In the genomic region with DNA sequence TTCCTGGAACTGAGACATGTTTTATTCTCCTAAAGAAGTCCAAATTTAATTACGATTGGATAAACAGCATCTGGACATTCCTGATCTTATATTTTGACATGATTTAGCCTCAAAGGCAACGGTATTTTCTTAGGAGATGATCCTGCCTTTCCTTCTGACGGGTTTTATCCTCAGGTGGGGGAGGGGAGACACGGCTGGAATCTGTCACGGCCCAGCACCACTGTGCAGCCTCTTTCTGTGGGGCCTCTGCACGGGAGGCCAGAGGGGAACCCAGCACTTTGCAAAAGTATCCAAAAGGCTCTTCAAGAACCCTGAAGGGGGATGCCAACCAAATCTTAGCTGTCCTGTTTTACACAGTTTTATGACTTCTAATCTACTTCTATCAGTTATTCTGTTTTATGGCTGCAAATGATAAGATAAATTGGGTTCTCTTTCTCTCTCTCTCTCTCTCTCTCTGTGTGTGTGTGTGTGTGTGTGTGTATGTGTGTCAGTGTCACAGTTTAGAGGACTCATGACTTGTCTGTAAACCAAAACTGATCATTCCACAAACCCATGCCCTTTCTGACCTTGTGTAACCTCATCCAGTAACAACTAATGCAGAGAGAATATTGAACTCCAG, we compare ENCODE assay signal across 26 cellular contexts.
DNase-seq lines count a peak whose midpoint lies in the region; ATAC-seq, FAIRE-seq and TF ChIP-seq lines count a peak whose summit lies in the region.
"Had no signal": no experiment of that assay in that cellular context is flagged by ENCODE, and none has a peak within 500 bp of the region (broad histone marks: within the 10 kb centered on the region; RNA-seq: fewer than 3 reads in every experiment).

No MANE protein-coding gene starts in this region.

- no peak overlapping the region for H2AFZ ChIP-seq in SK-N-SH (ENCODE audit: low read depth)

- no peaks in the 10 kb centered on the region for H3K79me2 ChIP-seq in SK-N-SH (ENCODE audit: insufficient read depth)

- H3K9me3 ChIP-seq in HEK293 (ENCODE audit: control insufficient read depth, insufficient read depth, low read depth, low read length) (no peaks in the 10 kb centered on the region), WERI-Rb-1 (ENCODE audit: severe bottlenecking) (no peaks in the 10 kb centered on the region), small intestine (ENCODE audit: control insufficient read depth, low read depth) (peaks cover 2% of the 10 kb centered on the region), SK-N-SH (no peaks in the 10 kb centered on the region)
- H3K9me3 ChIP-seq: SJCRH30 had no signal

- no peaks in the 10 kb centered on the region for H3F3A ChIP-seq in SK-N-SH (replicated peaks; ENCODE audit: insufficient read depth)

- FAIRE-seq in small intestine (lab: Jason Lieb, UNC) = no peak
- FAIRE-seq: HTR-8/SVneo, RCC 7860 had no signal

- H3K9me3 Mint-ChIP-seq in mesothelial cell of epicardium = no peaks in the 10 kb centered on the region
- H3K9me3 Mint-ChIP-seq: CD8-positive, alpha-beta memory T cell; H9 had no signal

- H3K4me3 ChIP-seq in HEK293 (ENCODE audit: low read depth, low read length) = no peak overlapping the region
- H3K4me3 ChIP-seq in WERI-Rb-1 (ENCODE audit: low read depth, low read length) = no peak overlapping the region
- no peak overlapping the region for H3K4me3 ChIP-seq in small intestine (ENCODE audit: low read depth in 1 of 2, low read length in 2 of 2)
- H3K4me3 ChIP-seq in SK-N-SH (ENCODE audit: low read depth in 2 of 2, low read length in 1 of 2) = no peak overlapping the region
- H3K4me3 ChIP-seq: SJCRH30 had no signal

- no peaks in the 10 kb centered on the region for H3K36me3 ChIP-seq in HEK293 (ENCODE audit: control insufficient read depth in 2 of 2, insufficient read depth in 1 of 2, low read length in 2 of 2)
- H3K36me3 ChIP-seq in WERI-Rb-1 = no peaks in the 10 kb centered on the region
- no peaks in the 10 kb centered on the region for H3K36me3 ChIP-seq in small intestine (ENCODE audit: control insufficient read depth in 2 of 2, insufficient read depth in 2 of 2, low read length in 2 of 2)
- H3K36me3 ChIP-seq in SK-N-SH (replicated peaks in 1 of 2; ENCODE audit: control insufficient read depth in 1 of 2, insufficient read depth in 2 of 2, low read length in 1 of 2) = no peaks in the 10 kb centered on the region
- H3K36me3 ChIP-seq: SJCRH30 had no signal

- H3K27ac Mint-ChIP-seq in mesothelial cell of epicardium = peak overlapping the region; percentile 59
- H3K27ac Mint-ChIP-seq: CD8-positive, alpha-beta memory T cell; H9 had no signal

- H3K4me1 ChIP-seq in HEK293 (ENCODE audit: control insufficient read depth, insufficient read depth, low read length) (no peaks in the 10 kb centered on the region), small intestine (ENCODE audit: control insufficient read depth in 2 of 2, insufficient read depth in 1 of 2, low read depth in 1 of 2, low read length in 1 of 2) (no peaks in the 10 kb centered on the region), SK-N-SH (ENCODE audit: control insufficient read depth in 1 of 2, insufficient read depth in 2 of 2, low read depth in 1 of 2, low read length in 1 of 2) (peaks cover 0 to 15% of the 10 kb centered on the region in 2 experiments; a peak in 1 of 4 replicates), foreskin keratinocyte (no peaks in the 10 kb centered on the region)
- H3K4me1 ChIP-seq: SJCRH30 had no signal

- H3K27me3 ChIP-seq in WERI-Rb-1 (ENCODE audit: insufficient read depth, low read depth, severe bottlenecking) (no peaks in the 10 kb centered on the region), small intestine (ENCODE audit: control insufficient read depth in 2 of 2, insufficient read depth in 2 of 2, low read length in 2 of 2) (peaks cover 0 to 3% of the 10 kb centered on the region in 2 donors), SK-N-SH (ENCODE audit: insufficient read depth) (no peaks in the 10 kb centered on the region), foreskin keratinocyte (no peaks in the 10 kb centered on the region)
- H3K27me3 ChIP-seq: SJCRH30 had no signal

- H3K27ac ChIP-seq in HEK293 (ENCODE audit: extremely low read depth, low read depth, low read length) = no peak overlapping the region
- no peak overlapping the region for H3K27ac ChIP-seq in WERI-Rb-1
- H3K27ac ChIP-seq in small intestine (ENCODE audit: low read depth in 1 of 2, low read length in 1 of 2) = no peak overlapping the region
- H3K27ac ChIP-seq in SK-N-SH (ENCODE audit: low read depth in 2 of 2, low read length in 1 of 2) = no peak overlapping the region
- no peak overlapping the region for H3K27ac ChIP-seq in foreskin keratinocyte
- H3K27ac ChIP-seq: C4-2B, KMS-11, SJCRH30 had no signal

- H3K36me3 Mint-ChIP-seq in mesothelial cell of epicardium = no peaks in the 10 kb centered on the region
- H3K36me3 Mint-ChIP-seq: CD8-positive, alpha-beta memory T cell had no signal

- H3K27me3 Mint-ChIP-seq in mesothelial cell of epicardium (ENCODE audit: low read depth) = peaks cover 13% of the 10 kb centered on the region

- no peaks in the 10 kb centered on the region for H3K9me2 ChIP-seq in SK-N-SH

- DNase-seq in WERI-Rb-1 = peak; percentile 59
- DNase-seq in mesothelial cell of epicardium (ENCODE audit: low spot score in 2 of 2, unreplicated experiment in 2 of 2) = no peak
- peak; percentile 29 for DNase-seq in small intestine
- DNase-seq in middle frontal gyrus (ENCODE audit: extremely low spot score, low spot score) = no peak
- no peak for DNase-seq in SK-N-SH
- DNase-seq in foreskin keratinocyte = no peak
- DNase-seq: AML-193; Calu3; CD8-positive, alpha-beta memory T cell; DMS153; GDM1; H9; IMR-90; NCI-H1105; NCI-H146; NCI-H2029 treated with DMSO at 0.1 percent for 48 hours; NCI-H226; NCI-H510A treated with DMSO at 0.1 percent for 48 hours; NCI-H748 treated with DMSO at 0.1 percent for 48 hours; SJCRH30 had no signal

- TF ChIP-seq EP300 in SK-N-SH (IDR thresholded peaks at IDR 0.05; ENCODE audit: borderline replicate concordance in 1 of 2, low read depth in 1 of 2, low read length in 1 of 2) = no peak

- POLR2A ChIA-PET in HEK293 (lab: Yijun Ruan, JAX) (no interaction called here), SK-N-SH (lab: Yijun Ruan, JAX) (no interaction called here)

- no peak overlapping the region for H3K4me2 ChIP-seq in SK-N-SH
- H3K4me2 ChIP-seq: KMS-11 had no signal

- H3K4me3 Mint-ChIP-seq in mesothelial cell of epicardium = no peak overlapping the region
- H3K4me3 Mint-ChIP-seq: CD8-positive, alpha-beta memory T cell; H9 had no signal

- TF ChIP-seq CTCF in HEK293 (tag by site-specific recombination; IDR thresholded peaks at IDR 0.05) (no peak), WERI-Rb-1 (IDR thresholded peaks at IDR 0.05; ENCODE audit: low read depth, low read length) (no peak), mesothelial cell of epicardium (IDR thresholded peaks at IDR 0.05; ENCODE audit: unreplicated experiment) (no peak), SK-N-SH (IDR thresholded peaks at IDR 0.05) (no peak), foreskin keratinocyte (conservative IDR thresholded peaks at IDR 0.05) (no peak)

- H3K9ac ChIP-seq in SK-N-SH = no peak overlapping the region
- H3K9ac ChIP-seq: KMS-11 had no signal

- no peak for TF ChIP-seq RAD21 in SK-N-SH (IDR thresholded peaks at IDR 0.05; ENCODE audit: low read length)

- no peak for ATAC-seq in GM18868 (IDR thresholded peaks at IDR 0.05; ENCODE audit: unreplicated experiment)
- ATAC-seq in foreskin keratinocyte = no peak

- H3K4me1 Mint-ChIP-seq in mesothelial cell of epicardium = peaks cover 54% of the 10 kb centered on the region
- H3K4me1 Mint-ChIP-seq: CD8-positive, alpha-beta memory T cell had no signal

- 17 to 49% (median 23%) methylated on average over 6 of the region's 6 CpGs for WGBS in small intestine, 3 donors
- 18% methylated on average over 6 of the region's 6 CpGs for WGBS in SK-N-SH (ENCODE audit: low lambda C conversion rate)

- no peaks in the 10 kb centered on the region for H4K20me1 ChIP-seq in SK-N-SH (ENCODE audit: insufficient read depth)

- CTCF ChIA-PET in HEK293 (lab: Yijun Ruan, JAX) (interaction anchor here (0.6 to 1.1 kb wide), 5 partner anchors 16 to 332 kb away, joined by 3 to 10 read pairs (median 3); no protein-coding TSS in a partner anchor), SK-N-SH (lab: Yijun Ruan, JAX) (interaction anchor here (1.3 to 11.7 kb wide), 2 partner anchors 15 to 158 kb away, joined by 4 to 110 read pairs; no protein-coding TSS in a partner anchor)

TF ChIP-seq in HEK293, 187 proteins besides CTCF, POLR2A, EP300 and RAD21 (continues in another document):
- TF ChIP-seq, protein P1, sequence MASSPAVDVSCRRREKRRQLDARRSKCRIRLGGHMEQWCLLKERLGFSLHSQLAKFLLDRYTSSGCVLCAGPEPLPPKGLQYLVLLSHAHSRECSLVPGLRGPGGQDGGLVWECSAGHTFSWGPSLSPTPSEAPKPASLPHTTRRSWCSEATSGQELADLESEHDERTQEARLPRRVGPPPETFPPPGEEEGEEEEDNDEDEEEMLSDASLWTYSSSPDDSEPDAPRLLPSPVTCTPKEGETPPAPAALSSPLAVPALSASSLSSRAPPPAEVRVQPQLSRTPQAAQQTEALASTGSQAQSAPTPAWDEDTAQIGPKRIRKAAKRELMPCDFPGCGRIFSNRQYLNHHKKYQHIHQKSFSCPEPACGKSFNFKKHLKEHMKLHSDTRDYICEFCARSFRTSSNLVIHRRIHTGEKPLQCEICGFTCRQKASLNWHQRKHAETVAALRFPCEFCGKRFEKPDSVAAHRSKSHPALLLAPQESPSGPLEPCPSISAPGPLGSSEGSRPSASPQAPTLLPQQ (tag by site-specific recombination; IDR thresholded peaks at IDR 0.05) = 0 out of 2 replicates have a peak, but pooled peaks have one; percentile 47

TF ChIP-seq in SK-N-SH, 30 proteins besides CTCF, POLR2A, EP300 and RAD21 (continues in another document):
- TF ChIP-seq FOSL2 (IDR thresholded peaks at IDR 0.05; ENCODE audit: borderline replicate concordance, low read depth) = no peak
- no peak for TF ChIP-seq RXRA (IDR thresholded peaks at IDR 0.05; ENCODE audit: borderline replicate concordance, low read depth)
- TF ChIP-seq, protein P2, sequence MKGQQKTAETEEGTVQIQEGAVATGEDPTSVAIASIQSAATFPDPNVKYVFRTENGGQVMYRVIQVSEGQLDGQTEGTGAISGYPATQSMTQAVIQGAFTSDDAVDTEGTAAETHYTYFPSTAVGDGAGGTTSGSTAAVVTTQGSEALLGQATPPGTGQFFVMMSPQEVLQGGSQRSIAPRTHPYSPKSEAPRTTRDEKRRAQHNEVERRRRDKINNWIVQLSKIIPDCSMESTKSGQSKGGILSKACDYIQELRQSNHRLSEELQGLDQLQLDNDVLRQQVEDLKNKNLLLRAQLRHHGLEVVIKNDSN (IDR thresholded peaks at IDR 0.05; ENCODE audit: borderline replicate concordance, low read depth) = no peak
- TF ChIP-seq MXI1 (IDR thresholded peaks at IDR 0.05; ENCODE audit: low read depth, low read length) = no peak
- TF ChIP-seq JUND (IDR thresholded peaks at IDR 0.05) = no peak
- no peak for TF ChIP-seq NRF1 (IDR thresholded peaks at IDR 0.05; ENCODE audit: low read depth, low read length)
- no peak for TF ChIP-seq YY1 (IDR thresholded peaks at IDR 0.05; ENCODE audit: low read depth)
- TF ChIP-seq TCF12 (IDR thresholded peaks at IDR 0.05) = no peak

Comparison
In these comparisons a context has a peak if more than half of its experiments do, and no peak if none do; other contexts are left out.
1. DNase-seq: peak in WERI-Rb-1 (single experiment) and small intestine (single experiment); none in mesothelial cell of epicardium (0 of 2), middle frontal gyrus (single experiment), SK-N-SH (single experiment) and foreskin keratinocyte (0 of 2).